8 cellular contexts compared by ENCODE assay signal in the genomic region with DNA sequence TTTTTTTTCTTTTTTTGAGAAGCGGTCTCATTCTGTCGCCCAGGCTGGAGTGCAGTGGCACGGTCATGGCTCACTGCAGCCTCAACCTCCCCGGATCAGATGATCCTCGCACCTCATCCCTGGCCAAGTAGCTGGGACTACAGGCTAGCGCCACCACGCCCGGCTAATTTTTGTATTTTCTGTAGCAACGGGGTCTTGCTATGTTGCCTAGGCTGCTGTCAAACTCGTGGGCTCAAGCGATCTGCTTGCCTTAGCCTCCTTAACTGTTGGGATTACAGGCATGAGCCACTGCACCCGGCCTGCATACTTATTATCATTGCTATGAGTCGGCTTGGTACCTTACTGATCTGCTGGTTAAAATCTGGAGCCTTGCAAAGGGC. TPM values are rescaled to one million over a fixed set of nuclear protein-coding genes. Genes with fewer than 3 reads are reported as not detected.
DNase-seq lines count a peak whose midpoint lies in the region; ATAC-seq and TF ChIP-seq lines count a peak whose summit lies in the region.

No MANE protein-coding gene starts in this region.

- peaks cover 14 to 46% (median 16%) of the 10 kb centered on the region in 3 donors for H3K4me1 ChIP-seq in esophagus squamous epithelium
- H3K4me1 ChIP-seq in neuron (ENCODE audit: insufficient read depth, low read length), result peaks cover 25% of the 10 kb centered on the region

- intact Hi-C loops in esophagus squamous epithelium (cut with DNase I), result no loop called here

- peak; percentile 38 for DNase-seq in AG10803 (ENCODE audit: low read depth)
- no peak for DNase-seq in H7
- no peak for DNase-seq in esophagus squamous epithelium (lab: John Stamatoyannopoulos, UW)
- no peak for DNase-seq in amniotic stem cell (lab: John Stamatoyannopoulos, UW)
- DNase-seq in GOT3 (lab: John Stamatoyannopoulos, UW), result no peak

- 5 to 16% methylated on average over 11 to 13 of the region's 13 CpGs for WGBS in esophagus squamous epithelium, 2 donors

- no peak for TF ChIP-seq CTCF in AG10803 (conservative IDR thresholded peaks at IDR 0.05; ENCODE audit: low read length)
- no peak for TF ChIP-seq CTCF in VCaP (conservative IDR thresholded peaks at IDR 0.05)
- no peak for TF ChIP-seq CTCF in esophagus squamous epithelium (IDR thresholded peaks at IDR 0.05)

- H3K27ac ChIP-seq in VCaP (peak overlapping the region; percentile 78), esophagus squamous epithelium (peak overlapping the region; percentile 74 to 88 (median 80))

- no peak for TF ChIP-seq POLR2A in esophagus squamous epithelium (IDR thresholded peaks at IDR 0.05)

- H3K36me3 ChIP-seq in H7 (replicated peaks; ENCODE audit: control insufficient read depth, insufficient read depth, low read length), result peaks cover 12% of the 10 kb centered on the region
- H3K36me3 ChIP-seq in esophagus squamous epithelium, result peaks cover 0 to 33% (median 18%) of the 10 kb centered on the region in 3 donors
- H3K36me3 ChIP-seq in neuron (ENCODE audit: insufficient read depth, low read length), result peaks cover 29% of the 10 kb centered on the region

- H2AFZ ChIP-seq in neuron (ENCODE audit: low read depth, low read length), result peak overlapping the region; percentile 38

- H3K27me3 ChIP-seq in H7 (ENCODE audit: control insufficient read depth, insufficient read depth, low read length) (no peaks in the 10 kb centered on the region), esophagus squamous epithelium (no peaks in the 10 kb centered on the region), neuron (ENCODE audit: insufficient read depth, low read length) (no peaks in the 10 kb centered on the region)

- H3K9me3 ChIP-seq in esophagus squamous epithelium (no peaks in the 10 kb centered on the region), neuron (ENCODE audit: low read length) (no peaks in the 10 kb centered on the region)

- ATAC-seq in GM21723 (IDR thresholded peaks at IDR 0.05; ENCODE audit: unreplicated experiment), result no peak

- H3K4me3 ChIP-seq in AG10803 (ENCODE audit: low read length) (peak overlapping the region; percentile 75), H7 (ENCODE audit: insufficient read depth, low read depth, low read length) (peak overlapping the region; percentile 81), esophagus squamous epithelium (peak overlapping the region; percentile 65 to 86 (median 70)), neuron (ENCODE audit: low read length) (peak overlapping the region; percentile 81)

RNA-seq across cellular contexts. Expression of a gene that starts 0.8 kb away (rescaled TPM):
- 277 and 369 TPM in 2 replicates for total RNA-seq in H7 (2014; rRNA removed; shearing (Covaris generic))
- total RNA-seq in esophagus squamous epithelium, result 100 to 1,000 TPM in 2 of 4 donors, 10 to 100 TPM in 2; 56.8 to 136 (median 91.2) TPM

RNA-seq across cellular contexts. Expression of a gene that starts 30.9 kb away (rescaled TPM):
- 7.9 and 11.9 TPM in 2 replicates for total RNA-seq in H7 (2014; rRNA removed; shearing (Covaris generic))
- 10 to 100 TPM; 20.7 to 52.3 (median 37.2) TPM for total RNA-seq in esophagus squamous epithelium

RNA-seq across cellular contexts. Expression of a gene that starts 31.5 kb away (rescaled TPM):
- 7.9 and 10.3 TPM in 2 replicates for total RNA-seq in H7 (2014; rRNA removed; shearing (Covaris generic))
- 10 to 100 TPM in 1 of 4 donors, 1 to 10 TPM in 3; 6.0 to 10.7 (median 7.5) TPM for total RNA-seq in esophagus squamous epithelium
